Comparison of ENCODE assay signal across 1 cellular context in genomic region chr17:5486206-5487124, GRCh38.
TF ChIP-seq lines count a peak whose summit lies in the region.

Gene MIS12 (plus strand): TSS chr17:5486566. CDS start chr17:5488863, 2,297 bp downstream.

TF ChIP-seq in HepG2, 621 proteins besides CTCF, POLR2A, EP300 and RAD21 (continued from another document and continues in another):
- TF ChIP-seq HIC2 (CRISPR knock-in tag; IDR thresholded peaks at IDR 0.05; ENCODE audit: low read depth) (no peak), FOXM1 (CRISPR knock-in tag; IDR thresholded peaks at IDR 0.05) (no peak), CEBPG (CRISPR knock-in tag; IDR thresholded peaks at IDR 0.05) (no peak), KDM5B (CRISPR knock-in tag; IDR thresholded peaks at IDR 0.05; ENCODE audit: borderline replicate concordance) (peak; percentile 33), ZNF296 (CRISPR knock-in tag; conservative IDR thresholded peaks at IDR 0.05) (no peak), SUZ12 (IDR thresholded peaks at IDR 0.05; ENCODE audit: low read depth, low read length) (peak; percentile 14; the same call in 1 of the 2 replicates), ZNF598 (CRISPR knock-in tag; IDR thresholded peaks at IDR 0.05; ENCODE audit: borderline replicate concordance) (peak; percentile 52; the same call in 1 of the 2 replicates), RFXANK (CRISPR knock-in tag; IDR thresholded peaks at IDR 0.05) (no peak), ZNF768 (CRISPR knock-in tag; IDR thresholded peaks at IDR 0.05) (peak; percentile 73; the same call in 1 of the 2 replicates), RBM39 (IDR thresholded peaks at IDR 0.05; ENCODE audit: low read depth, low read length, poor library complexity, severe bottlenecking) (peak; percentile 90), ZNF747 (CRISPR knock-in tag; IDR thresholded peaks at IDR 0.05; ENCODE audit: borderline replicate concordance) (no peak), DNMT3B (CRISPR knock-in tag; conservative IDR thresholded peaks at IDR 0.05) (no peak; the same call in 1 of the 2 replicates), MAFF (IDR thresholded peaks at IDR 0.05; ENCODE audit: low read depth, low read length) (no peak), ZBTB3 (CRISPR knock-in tag; IDR thresholded peaks at IDR 0.05; ENCODE audit: borderline replicate concordance, low read depth) (no peak), ZNF260 (CRISPR knock-in tag; IDR thresholded peaks at IDR 0.05; ENCODE audit: borderline replicate concordance, low read depth) (no peak), GPBP1L1 (CRISPR knock-in tag; IDR thresholded peaks at IDR 0.05) (no peak), THYN1 (CRISPR knock-in tag; IDR thresholded peaks at IDR 0.05; ENCODE audit: borderline replicate concordance, low read depth) (no peak), ZNF577 (CRISPR knock-in tag; IDR thresholded peaks at IDR 0.05; ENCODE audit: borderline replicate concordance, low read depth) (no peak), TBP (CRISPR knock-in tag; IDR thresholded peaks at IDR 0.05) (no peak), ZNF354B (CRISPR knock-in tag; IDR thresholded peaks at IDR 0.05) (no peak), ZNF503 (CRISPR knock-in tag; IDR thresholded peaks at IDR 0.05) (peak; percentile 67), SMARCE1 (IDR thresholded peaks at IDR 0.05; ENCODE audit: borderline replicate concordance) (no peak), SNAPC5 (CRISPR knock-in tag; IDR thresholded peaks at IDR 0.05; ENCODE audit: borderline replicate concordance) (0 out of 2 replicates have a peak, but pooled peaks have one; percentile 76), TCF7L2 (IDR thresholded peaks at IDR 0.05; ENCODE audit: low read depth, low read length) (no peak), CHCHD3 (CRISPR knock-in tag; IDR thresholded peaks at IDR 0.05) (no peak), ZNF235 (CRISPR knock-in tag; IDR thresholded peaks at IDR 0.05; ENCODE audit: borderline replicate concordance) (no peak)
- TF ChIP-seq, protein P1, sequence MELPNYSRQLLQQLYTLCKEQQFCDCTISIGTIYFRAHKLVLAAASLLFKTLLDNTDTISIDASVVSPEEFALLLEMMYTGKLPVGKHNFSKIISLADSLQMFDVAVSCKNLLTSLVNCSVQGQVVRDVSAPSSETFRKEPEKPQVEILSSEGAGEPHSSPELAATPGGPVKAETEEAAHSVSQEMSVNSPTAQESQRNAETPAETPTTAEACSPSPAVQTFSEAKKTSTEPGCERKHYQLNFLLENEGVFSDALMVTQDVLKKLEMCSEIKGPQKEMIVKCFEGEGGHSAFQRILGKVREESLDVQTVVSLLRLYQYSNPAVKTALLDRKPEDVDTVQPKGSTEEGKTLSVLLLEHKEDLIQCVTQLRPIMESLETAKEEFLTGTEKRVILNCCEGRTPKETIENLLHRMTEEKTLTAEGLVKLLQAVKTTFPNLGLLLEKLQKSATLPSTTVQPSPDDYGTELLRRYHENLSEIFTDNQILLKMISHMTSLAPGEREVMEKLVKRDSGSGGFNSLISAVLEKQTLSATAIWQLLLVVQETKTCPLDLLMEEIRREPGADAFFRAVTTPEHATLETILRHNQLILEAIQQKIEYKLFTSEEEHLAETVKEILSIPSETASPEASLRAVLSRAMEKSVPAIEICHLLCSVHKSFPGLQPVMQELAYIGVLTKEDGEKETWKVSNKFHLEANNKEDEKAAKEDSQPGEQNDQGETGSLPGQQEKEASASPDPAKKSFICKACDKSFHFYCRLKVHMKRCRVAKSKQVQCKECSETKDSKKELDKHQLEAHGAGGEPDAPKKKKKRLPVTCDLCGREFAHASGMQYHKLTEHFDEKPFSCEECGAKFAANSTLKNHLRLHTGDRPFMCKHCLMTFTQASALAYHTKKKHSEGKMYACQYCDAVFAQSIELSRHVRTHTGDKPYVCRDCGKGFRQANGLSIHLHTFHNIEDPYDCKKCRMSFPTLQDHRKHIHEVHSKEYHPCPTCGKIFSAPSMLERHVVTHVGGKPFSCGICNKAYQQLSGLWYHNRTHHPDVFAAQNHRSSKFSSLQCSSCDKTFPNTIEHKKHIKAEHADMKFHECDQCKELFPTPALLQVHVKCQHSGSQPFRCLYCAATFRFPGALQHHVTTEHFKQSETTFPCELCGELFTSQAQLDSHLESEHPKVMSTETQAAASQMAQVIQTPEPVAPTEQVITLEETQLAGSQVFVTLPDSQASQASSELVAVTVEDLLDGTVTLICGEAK (IDR thresholded peaks at IDR 0.05), result no peak
- TF ChIP-seq, protein P1 (CRISPR knock-in tag; IDR thresholded peaks at IDR 0.05), result peak; percentile 80
- TF ChIP-seq, protein P2, sequence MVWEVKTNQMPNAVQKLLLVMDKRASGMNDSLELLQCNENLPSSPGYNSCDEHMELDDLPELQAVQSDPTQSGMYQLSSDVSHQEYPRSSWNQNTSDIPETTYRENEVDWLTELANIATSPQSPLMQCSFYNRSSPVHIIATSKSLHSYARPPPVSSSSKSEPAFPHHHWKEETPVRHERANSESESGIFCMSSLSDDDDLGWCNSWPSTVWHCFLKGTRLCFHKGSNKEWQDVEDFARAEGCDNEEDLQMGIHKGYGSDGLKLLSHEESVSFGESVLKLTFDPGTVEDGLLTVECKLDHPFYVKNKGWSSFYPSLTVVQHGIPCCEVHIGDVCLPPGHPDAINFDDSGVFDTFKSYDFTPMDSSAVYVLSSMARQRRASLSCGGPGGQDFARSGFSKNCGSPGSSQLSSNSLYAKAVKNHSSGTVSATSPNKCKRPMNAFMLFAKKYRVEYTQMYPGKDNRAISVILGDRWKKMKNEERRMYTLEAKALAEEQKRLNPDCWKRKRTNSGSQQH (CRISPR knock-in tag; IDR thresholded peaks at IDR 0.05; ENCODE audit: low read depth), result no peak
- TF ChIP-seq, protein P3, sequence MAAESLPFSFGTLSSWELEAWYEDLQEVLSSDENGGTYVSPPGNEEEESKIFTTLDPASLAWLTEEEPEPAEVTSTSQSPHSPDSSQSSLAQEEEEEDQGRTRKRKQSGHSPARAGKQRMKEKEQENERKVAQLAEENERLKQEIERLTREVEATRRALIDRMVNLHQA (CRISPR knock-in tag; IDR thresholded peaks at IDR 0.05), result no peak
- TF ChIP-seq, protein P4, sequence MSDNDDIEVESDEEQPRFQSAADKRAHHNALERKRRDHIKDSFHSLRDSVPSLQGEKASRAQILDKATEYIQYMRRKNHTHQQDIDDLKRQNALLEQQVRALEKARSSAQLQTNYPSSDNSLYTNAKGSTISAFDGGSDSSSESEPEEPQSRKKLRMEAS (IDR thresholded peaks at IDR 0.05), result peak; percentile 90
- TF ChIP-seq, protein P5, sequence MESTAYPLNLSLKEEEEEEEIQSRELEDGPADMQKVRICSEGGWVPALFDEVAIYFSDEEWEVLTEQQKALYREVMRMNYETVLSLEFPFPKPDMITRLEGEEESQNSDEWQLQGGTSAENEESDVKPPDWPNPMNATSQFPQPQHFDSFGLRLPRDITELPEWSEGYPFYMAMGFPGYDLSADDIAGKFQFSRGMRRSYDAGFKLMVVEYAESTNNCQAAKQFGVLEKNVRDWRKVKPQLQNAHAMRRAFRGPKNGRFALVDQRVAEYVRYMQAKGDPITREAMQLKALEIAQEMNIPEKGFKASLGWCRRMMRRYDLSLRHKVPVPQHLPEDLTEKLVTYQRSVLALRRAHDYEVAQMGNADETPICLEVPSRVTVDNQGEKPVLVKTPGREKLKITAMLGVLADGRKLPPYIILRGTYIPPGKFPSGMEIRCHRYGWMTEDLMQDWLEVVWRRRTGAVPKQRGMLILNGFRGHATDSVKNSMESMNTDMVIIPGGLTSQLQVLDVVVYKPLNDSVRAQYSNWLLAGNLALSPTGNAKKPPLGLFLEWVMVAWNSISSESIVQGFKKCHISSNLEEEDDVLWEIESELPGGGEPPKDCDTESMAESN (CRISPR knock-in tag; conservative IDR thresholded peaks at IDR 0.05), result no peak; the same call in 1 of the 2 replicates
- TF ChIP-seq, protein P6, sequence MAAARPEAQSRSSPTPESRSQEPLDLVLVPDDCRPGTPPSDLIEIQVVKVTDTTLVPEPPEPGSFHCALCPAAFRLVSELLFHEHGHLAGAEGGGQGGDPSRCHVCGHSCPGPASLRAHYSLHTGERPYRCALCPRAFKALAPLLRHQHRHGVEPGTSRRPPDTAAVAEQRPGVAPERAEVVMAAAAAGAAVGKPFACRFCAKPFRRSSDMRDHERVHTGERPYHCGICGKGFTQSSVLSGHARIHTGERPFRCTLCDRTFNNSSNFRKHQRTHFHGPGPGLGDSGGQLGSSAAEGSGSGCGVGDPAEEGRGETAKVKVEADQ (CRISPR knock-in tag; IDR thresholded peaks at IDR 0.05; ENCODE audit: borderline replicate concordance), result no peak
